ENCODE assay signal across 10 cellular contexts in genomic region chr18:48943736-48944527, GRCh38. TPM values are rescaled to one million over a fixed set of nuclear protein-coding genes. Genes with fewer than 3 reads are reported as not detected.
A peak's percentile ranks its signal among the peaks of the same experiment; 100 is the strongest.
DNase-seq lines count a peak whose midpoint lies in the region; ATAC-seq and TF ChIP-seq lines count a peak whose summit lies in the region.
"Had no signal": no experiment of that assay in that cellular context is flagged by ENCODE, and none has a peak within 500 bp of the region (broad histone marks: within the 10 kb centered on the region; RNA-seq: fewer than 3 reads in every experiment).

No MANE protein-coding gene starts in this region.

- no peaks in the 10 kb centered on the region for H3K9me3 ChIP-seq in right atrium auricular region
- no peaks in the 10 kb centered on the region for H3K9me3 ChIP-seq in colonic mucosa
- no peaks in the 10 kb centered on the region for H3K9me3 ChIP-seq in naive thymus-derived CD4-positive, alpha-beta T cell (ENCODE audit: control insufficient read depth in 2 of 3, low read length in 3 of 3)
- H3K9me3 ChIP-seq in vagina, result no peaks in the 10 kb centered on the region

- no peaks in the 10 kb centered on the region for H3K9me3 Mint-ChIP-seq in naive thymus-derived CD4-positive, alpha-beta T cell

- intact Hi-C loops in cardiac septum (cut with DNase I), result loop anchor here (5.0 kb wide), 1 partner anchor 267 kb away; no protein-coding TSS in a partner anchor
- intact Hi-C loops in colonic mucosa (cut with DNase I), result no loop called here
- intact Hi-C loops in naive thymus-derived CD4-positive, alpha-beta T cell (cut with micrococcal nuclease), result loop anchor here (5.0 to 10.0 kb wide), 5 partner anchors 267 to 1341 kb away; partner anchors contain the start of genes ACAA2 (in 2 of the 2), CXXC1 (in 1 of the 2) and MBD1 (in 1 of the 2)
- intact Hi-C loops in vagina (cut with DNase I), result no loop called here

- H3K27me3 ChIP-seq in right atrium auricular region (no peaks in the 10 kb centered on the region), colonic mucosa (no peaks in the 10 kb centered on the region), vagina (no peaks in the 10 kb centered on the region)
- H3K27me3 ChIP-seq in naive thymus-derived CD4-positive, alpha-beta T cell (ENCODE audit: control insufficient read depth in 2 of 2, insufficient read depth in 2 of 2, low read length in 2 of 2), result no peaks in the 10 kb centered on the region
- H3K27me3 ChIP-seq: foreskin keratinocyte had no signal

- TF ChIP-seq CTCF in right atrium auricular region (IDR thresholded peaks at IDR 0.05) (no peak), colonic mucosa (IDR thresholded peaks at IDR 0.05) (no peak), vagina (IDR thresholded peaks at IDR 0.05) (no peak)

- H3K36me3 ChIP-seq in right atrium auricular region (peaks cover 21% of the 10 kb centered on the region), colonic mucosa (no peaks in the 10 kb centered on the region), vagina (peaks cover 0 to 3% of the 10 kb centered on the region in 2 donors)
- no peaks in the 10 kb centered on the region for H3K36me3 ChIP-seq in naive thymus-derived CD4-positive, alpha-beta T cell (ENCODE audit: control insufficient read depth in 2 of 3, insufficient read depth in 3 of 3, low read length in 3 of 3)

- H3K4me3 ChIP-seq in right atrium auricular region (peak overlapping the region in 1 of 2 donors; percentile 7), colonic mucosa (no peak overlapping the region), vagina (peak overlapping the region in 1 of 2 donors; percentile 11)
- H3K4me3 ChIP-seq in naive thymus-derived CD4-positive, alpha-beta T cell (ENCODE audit: low read length), result peak overlapping the region; percentile 6

- H3K4me3 Mint-ChIP-seq in naive thymus-derived CD4-positive, alpha-beta T cell, result peak overlapping the region; percentile 40 to 87 (median 70)

- TF ChIP-seq POLR2A in vagina (IDR thresholded peaks at IDR 0.05), result no peak

- ATAC-seq in naive thymus-derived CD4-positive, alpha-beta T cell, result no peak

- H3K27ac ChIP-seq in right atrium auricular region (peak overlapping the region; percentile 98 to 99), colonic mucosa (no peak overlapping the region), vagina (peak overlapping the region; percentile 94)
- no peak overlapping the region for H3K27ac ChIP-seq in naive thymus-derived CD4-positive, alpha-beta T cell (ENCODE audit: low read depth, low read length)
- H3K27ac ChIP-seq: C4-2B had no signal

- peak overlapping the region in 1 of 2 donors; percentile 20 for H3K9ac ChIP-seq in colonic mucosa (ENCODE audit: low read depth in 2 of 2, low read length in 2 of 2)

- H3K27me3 Mint-ChIP-seq in naive thymus-derived CD4-positive, alpha-beta T cell, result no peaks in the 10 kb centered on the region

- H3K27ac Mint-ChIP-seq in naive thymus-derived CD4-positive, alpha-beta T cell, result peak overlapping the region; percentile 3 to 98 (median 66)

- CTCF ChIA-PET in naive thymus-derived CD4-positive, alpha-beta T cell (lab: Charles Lee), result interaction anchor here (0.6 kb wide), 1 partner anchor 9 kb away, joined by 3 read pairs; no protein-coding TSS in a partner anchor

- no peak for DNase-seq in right atrium auricular region (ENCODE audit: low spot score)
- DNase-seq in cardiac septum (ENCODE audit: low spot score), result no peak
- DNase-seq in colonic mucosa, result peak; percentile 46
- DNase-seq in naive thymus-derived CD4-positive, alpha-beta T cell, result peak in 4 of 9 donors; percentile 24 to 38 (median 32)
- DNase-seq in vagina (ENCODE audit: extremely low spot score in 2 of 2), result no peak
- DNase-seq in GM03348 (ENCODE audit: low spot score), result no peak
- DNase-seq in germinal center (ENCODE audit: low spot score), result no peak
- no peak for DNase-seq in stimulated activated naive CD4-positive, alpha-beta T cell treated with Interleukin-2 at 50 U/mL for 16 hours (lab: John Stamatoyannopoulos, UW)

- H3K4me1 Mint-ChIP-seq in naive thymus-derived CD4-positive, alpha-beta T cell, result peaks cover 68 to 95% (median 91%) of the 10 kb centered on the region in 7 donors

- POLR2A ChIA-PET in naive thymus-derived CD4-positive, alpha-beta T cell (lab: Charles Lee), result interaction anchor here (0.9 kb wide), 1 partner anchor 543 kb away, joined by 3 read pairs; the partner anchor contains the start of gene C18orf32

- peaks cover 0 to 71% (median 5%) of the 10 kb centered on the region in 5 donors for H3K36me3 Mint-ChIP-seq in naive thymus-derived CD4-positive, alpha-beta T cell

- H3K4me1 ChIP-seq in right atrium auricular region, result peaks cover 0 to 94% of the 10 kb centered on the region in 2 donors
- peaks cover 43% of the 10 kb centered on the region for H3K4me1 ChIP-seq in colonic mucosa
- H3K4me1 ChIP-seq in naive thymus-derived CD4-positive, alpha-beta T cell (ENCODE audit: control insufficient read depth in 2 of 2, insufficient read depth in 2 of 2, low read length in 2 of 2), result peaks cover 82 to 90% of the 10 kb centered on the region in 2 donors
- peaks cover 93% of the 10 kb centered on the region for H3K4me1 ChIP-seq in vagina

RNA-seq across cellular contexts. Expression of gene SMAD7, which starts 6.8 kb away (rescaled TPM):
- total RNA-seq in right atrium auricular region (10 to 100 TPM; 55.1 to 98.1 TPM), cardiac septum (42.4 TPM), colonic mucosa (10 to 100 TPM; 21.2 to 21.6 TPM), vagina (34.1 TPM)
- total RNA-seq in naive thymus-derived CD4-positive, alpha-beta T cell, result 10 to 100 TPM; 21.2 to 79.4 (median 30.1) TPM
- 1 to 10 TPM; 5.3 to 6.5 TPM for polyA plus RNA-seq in naive thymus-derived CD4-positive, alpha-beta T cell

Comparison
In these comparisons a context has a peak if more than half of its experiments do, and no peak if none do; other contexts are left out.
1. H3K27ac ChIP-seq: peak in right atrium auricular region (2 of 2) and vagina (single experiment); none in colonic mucosa (single experiment) and naive thymus-derived CD4-positive, alpha-beta T cell (single experiment).
2. intact Hi-C loops: an anchor here in cardiac septum (5.0 kb wide) and naive thymus-derived CD4-positive, alpha-beta T cell (5.0 to 10.0 kb wide); none called in colonic mucosa and vagina.